17 cellular contexts compared by ENCODE assay signal in the genomic region with DNA sequence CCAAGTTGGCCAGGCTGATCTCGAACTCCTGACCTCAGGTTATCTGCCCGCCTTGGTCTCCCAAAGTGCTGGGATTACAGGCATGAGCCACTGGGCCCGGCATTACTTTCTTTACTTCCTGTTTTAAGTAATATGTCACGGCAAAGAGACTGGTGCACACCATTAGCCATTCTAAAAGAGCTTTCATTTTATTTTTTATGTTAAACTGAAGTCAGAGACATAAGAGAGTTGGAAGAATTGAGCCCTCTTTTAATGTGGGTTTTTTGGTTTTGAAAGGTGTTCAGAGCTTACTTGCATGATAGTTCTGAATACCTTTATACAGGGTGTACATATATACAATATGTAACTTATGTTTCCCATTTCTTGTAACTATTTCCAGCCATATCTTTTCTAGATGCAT.
"Had no signal": no experiment of that assay in that cellular context is flagged by ENCODE, and none has a peak within 500 bp of the region (broad histone marks: within the 10 kb centered on the region; RNA-seq: fewer than 3 reads in every experiment).

No MANE protein-coding gene starts in this region.

- H3K27ac ChIP-seq: cardiac muscle cell, dorsolateral prefrontal cortex, ovary, sigmoid colon, testis had no signal

- ATAC-seq: activated CD8-positive, alpha-beta memory T cell treated with anti-CD3 and anti-CD28 coated beads, Interleukin-2, amount 10 ng/mL, durations not matched to agents 7 days and 5 days; esophagus mucosa; left colon; SK-N-SH treated with all-trans-retinoic acid at 6 μM for 48 hours; stimulated activated naive CD8-positive, alpha-beta T cell treated with anti-CD3 and anti-CD28 coated beads, Interleukin-15, amount 100 ng/mL, for 72 hours had no signal

- H3K27me3 ChIP-seq: cardiac muscle cell, dorsolateral prefrontal cortex, ovary, sigmoid colon, testis had no signal

- H3K4me3 Mint-ChIP-seq: activated CD8-positive, alpha-beta memory T cell treated with anti-CD3 and anti-CD28 coated beads, Interleukin-2, amount 10 ng/mL, durations not matched to agents 7 days and 5 days; activated T-cell treated with anti-CD3 and anti-CD28 coated beads, Interleukin-2, amount 50 U/mL, for 24 hours; mesothelial cell of epicardium had no signal

- H3K9me3 ChIP-seq: ovary, sigmoid colon, testis had no signal

- H3K4me3 ChIP-seq: cardiac muscle cell, dorsolateral prefrontal cortex, lung, ovary, sigmoid colon, testis had no signal

- H3K36me3 ChIP-seq: ovary, sigmoid colon had no signal

- H3K27ac Mint-ChIP-seq: activated CD8-positive, alpha-beta memory T cell treated with anti-CD3 and anti-CD28 coated beads, Interleukin-2, amount 10 ng/mL, durations not matched to agents 7 days and 5 days; activated T-cell treated with anti-CD3 and anti-CD28 coated beads, Interleukin-2, amount 50 U/mL, for 24 hours; mesothelial cell of epicardium; stimulated activated naive CD8-positive, alpha-beta T cell treated with anti-CD3 and anti-CD28 coated beads, Interleukin-15, amount 100 ng/mL, for 72 hours had no signal

- H3K4me1 ChIP-seq: sigmoid colon, testis had no signal

- DNase-seq: activated CD4-positive, alpha-beta T cell treated with anti-CD3 and anti-CD28 coated beads, Interleukin-2, amount 50 U/mL, for 4 hours; activated CD4-positive, CD25-positive, alpha-beta regulatory T cell; activated CD8-positive, alpha-beta memory T cell treated with anti-CD3 and anti-CD28 coated beads, Interleukin-2, amount 10 ng/mL, durations not matched to agents 7 days and 5 days; activated gamma-delta T cell treated with Interleukin-2 at 50 U/mL for 16 hours; activated T-cell treated with anti-CD3 and anti-CD28 coated beads, Interleukin-2, amount 50 U/mL, for 24 hours; dorsolateral prefrontal cortex; left colon; ovary; sigmoid colon; stimulated activated CD4-positive, alpha-beta T cell treated with anti-CD3 and anti-CD28 coated beads, Interleukin-1b, Interleukin-23, amount 100 ng/mL, for 48 hours; stimulated activated naive CD8-positive, alpha-beta T cell treated with anti-CD3 and anti-CD28 coated beads, Interleukin-15, amount 100 ng/mL, for 72 hours; testis had no signal

- H3K27me3 Mint-ChIP-seq: activated CD8-positive, alpha-beta memory T cell treated with anti-CD3 and anti-CD28 coated beads, Interleukin-2, amount 10 ng/mL, durations not matched to agents 7 days and 5 days; activated T-cell treated with anti-CD3 and anti-CD28 coated beads, Interleukin-2, amount 50 U/mL, for 24 hours; stimulated activated naive CD8-positive, alpha-beta T cell treated with anti-CD3 and anti-CD28 coated beads, Interleukin-15, amount 100 ng/mL, for 72 hours had no signal

- H3K9me3 Mint-ChIP-seq: activated T-cell treated with anti-CD3 and anti-CD28 coated beads, Interleukin-2, amount 50 U/mL, for 24 hours; mesothelial cell of epicardium; stimulated activated naive CD8-positive, alpha-beta T cell treated with anti-CD3 and anti-CD28 coated beads, Interleukin-15, amount 100 ng/mL, for 72 hours had no signal
